In the genomic region with DNA sequence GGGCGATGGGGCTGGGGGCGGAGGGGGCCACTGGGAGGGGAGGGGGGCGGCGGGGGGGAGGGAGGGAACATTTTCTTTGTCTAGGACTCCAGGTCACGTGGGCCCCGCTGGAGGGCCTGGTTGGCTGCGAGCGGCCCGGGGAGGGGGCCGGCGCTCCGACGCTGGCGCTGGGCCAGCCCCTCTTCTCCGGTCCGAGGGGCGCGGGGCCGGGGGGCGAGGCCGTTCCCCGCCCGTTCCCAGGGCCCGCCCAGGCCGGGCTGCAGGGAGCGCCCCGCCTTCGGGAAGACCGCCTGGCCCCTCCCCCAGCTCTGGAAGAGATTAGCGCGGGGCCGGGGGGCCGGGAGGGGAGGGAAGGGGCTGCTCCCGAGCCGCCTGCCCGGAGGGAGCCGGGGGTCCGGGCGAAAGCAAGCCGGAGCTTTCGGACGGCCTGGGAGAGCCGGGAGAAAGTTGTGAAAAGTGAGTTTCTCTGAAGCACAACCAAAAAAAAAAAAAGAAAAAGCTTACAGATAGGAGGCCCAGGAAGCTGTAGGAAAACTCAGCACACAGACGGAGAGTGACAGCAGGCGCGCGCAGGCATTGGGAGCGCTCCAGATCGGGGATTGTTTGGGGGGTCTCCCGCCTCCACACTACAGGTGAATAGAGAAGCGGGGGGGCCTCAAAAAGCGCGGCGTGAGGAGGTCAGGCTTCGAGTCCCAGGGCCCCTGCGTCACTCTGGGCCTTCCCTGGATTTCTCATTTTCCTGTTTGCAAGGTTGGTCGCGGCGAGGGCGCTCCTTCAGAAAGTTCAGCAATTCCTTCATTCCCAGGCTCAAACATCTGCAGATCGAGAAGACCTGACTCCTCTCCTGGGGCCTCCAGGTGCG, we compare ENCODE assay signal across 8 cellular contexts.
A peak's percentile ranks its signal among the peaks of the same experiment; 100 is the strongest.
DNase-seq lines count a peak whose midpoint lies in the region; ATAC-seq and TF ChIP-seq lines count a peak whose summit lies in the region.

No MANE protein-coding gene starts in this region.

- no peak for TF ChIP-seq CTCF in CD8-positive, alpha-beta T cell (IDR thresholded peaks at IDR 0.05)
- TF ChIP-seq CTCF in H9 (conservative IDR thresholded peaks at IDR 0.05): no peak
- no peak for TF ChIP-seq CTCF in fibroblast of the aortic adventitia (IDR thresholded peaks at IDR 0.05; ENCODE audit: insufficient read depth, low read length)

- no CpG with 5 or more reads among the region's 62 CpGs for WGBS in H9 (ENCODE audit: extremely low coverage, insufficient read length, low lambda C conversion rate)

- H3K23me2 ChIP-seq in H9 (ENCODE audit: insufficient read length, low read depth, low read length, poor library complexity, severe bottlenecking): peaks cover 18% of the 10 kb centered on the region

- H2BK5ac ChIP-seq in H9 (ENCODE audit: insufficient read length, low read length): no peak overlapping the region

- no peak overlapping the region; the same call in 1 of the 2 replicates for H3K4ac ChIP-seq in H9 (ENCODE audit: low read depth, low read length)

- peak; percentile 52 for ATAC-seq in CD8-positive, alpha-beta T cell

- peak overlapping the region; percentile 80 for H3K18ac ChIP-seq in H9 (ENCODE audit: insufficient read length, low read depth, low read length)

- H3K9me3 ChIP-seq in CD8-positive, alpha-beta T cell (ENCODE audit: low read length): no peaks in the 10 kb centered on the region
- no peaks in the 10 kb centered on the region for H3K9me3 ChIP-seq in H9 (ENCODE audit: control insufficient read depth, low read depth, low read length)
- no peaks in the 10 kb centered on the region for H3K9me3 ChIP-seq in neuron (ENCODE audit: low read length)

- no peak overlapping the region for H2BK15ac ChIP-seq in H9 (ENCODE audit: low read depth, low read length)

- H3K4me1 ChIP-seq in CD8-positive, alpha-beta T cell (ENCODE audit: insufficient read depth, low read length): peaks cover 30% of the 10 kb centered on the region
- H3K4me1 ChIP-seq in H9 (ENCODE audit: insufficient read depth, low read length) (peaks cover 18% of the 10 kb centered on the region), neuron (ENCODE audit: insufficient read depth, low read length) (peaks cover 40% of the 10 kb centered on the region)

- H2BK12ac ChIP-seq in H9 (ENCODE audit: insufficient read length, low read depth, low read length): no peak overlapping the region

- no peak overlapping the region for H2BK20ac ChIP-seq in H9 (ENCODE audit: low read depth, low read length, poor library complexity, severe bottlenecking)

- peaks cover 57% of the 10 kb centered on the region for H3K36me3 Mint-ChIP-seq in CD8-positive, alpha-beta T cell
- peaks cover 50 to 57% (median 50%) of the 10 kb centered on the region in 3 experiments for H3K36me3 Mint-ChIP-seq in H9 (ENCODE audit: insufficient read depth in 1 of 3, low read depth in 3 of 3)

- no peak overlapping the region for H3K27ac ChIP-seq in CD8-positive, alpha-beta T cell (ENCODE audit: low read depth, low read length)
- H3K27ac ChIP-seq in H9 (ENCODE audit: insufficient read length, low read depth, low read length): no peak overlapping the region

- H3K4me2 ChIP-seq in H9 (ENCODE audit: insufficient read depth, insufficient read length, low read length): peak overlapping the region; percentile 75

- H3K9ac ChIP-seq in H9 (ENCODE audit: extremely low read depth, insufficient read length, low read length): peak overlapping the region; percentile 28

- CTCF ChIA-PET in CD8-positive, alpha-beta T cell (lab: Charles Lee): interaction anchor here (1.4 to 1.9 kb wide), 3 partner anchors 21 to 25 kb away, joined by 6 to 7 read pairs (median 6); no protein-coding TSS in a partner anchor

- peak overlapping the region; percentile 14 for H2BK120ac ChIP-seq in H9 (ENCODE audit: low read depth, low read length, poor library complexity, severe bottlenecking)

- H2AFZ ChIP-seq in H9 (ENCODE audit: low read length): no peak overlapping the region
- H2AFZ ChIP-seq in neuron (ENCODE audit: low read depth, low read length): peak overlapping the region; percentile 49

- H4K91ac ChIP-seq in H9 (ENCODE audit: insufficient read length, low read depth, low read length): no peak overlapping the region

- H3K79me2 ChIP-seq in H9 (ENCODE audit: insufficient read depth, low read length): peaks cover 19% of the 10 kb centered on the region; the same call in 1 of the 2 replicates

- H4K5ac ChIP-seq in H9 (ENCODE audit: insufficient read length, low read depth, low read length): no peak overlapping the region

- H2AK5ac ChIP-seq in H9 (ENCODE audit: insufficient read length, low read length): no peak overlapping the region

- peak overlapping the region; percentile 43 for H3K4me3 ChIP-seq in CD8-positive, alpha-beta T cell (ENCODE audit: low read depth, low read length)
- H3K4me3 ChIP-seq in fibroblast of the aortic adventitia (ENCODE audit: low read depth, low read length) (peak overlapping the region; percentile 51), neuron (ENCODE audit: low read length) (peak overlapping the region; percentile 81)

- H3K27ac Mint-ChIP-seq in CD8-positive, alpha-beta T cell: peak overlapping the region; percentile 86
- peak overlapping the region; percentile 93 to 95 (median 95) for H3K27ac Mint-ChIP-seq in H9

- H3K23ac ChIP-seq in H9 (ENCODE audit: insufficient read length, low read depth, low read length): no peak overlapping the region

- H3K4me1 Mint-ChIP-seq in CD8-positive, alpha-beta T cell (ENCODE audit: low read depth): peaks cover 35% of the 10 kb centered on the region
- H3K4me1 Mint-ChIP-seq in H9: peaks cover 51 to 56% of the 10 kb centered on the region in 2 experiments

- intact Hi-C loops in CD8-positive, alpha-beta T cell (cut with DNase I, micrococcal nuclease): loop anchor here (1.0 to 5.0 kb wide), 3 partner anchors 21 to 45 kb away; no protein-coding TSS in a partner anchor

- POLR2A ChIA-PET in CD8-positive, alpha-beta T cell (lab: Charles Lee): interaction anchor here (0.9 to 4.1 kb wide), 8 partner anchors 13 to 94 kb away, joined by 3 to 35 read pairs (median 6); no protein-coding TSS in a partner anchor

- H3K27me3 ChIP-seq in CD8-positive, alpha-beta T cell (ENCODE audit: insufficient read depth, low read length): no peaks in the 10 kb centered on the region
- no peaks in the 10 kb centered on the region for H3K27me3 ChIP-seq in H9 (ENCODE audit: insufficient read depth, low read length)
- H3K27me3 ChIP-seq in neuron (ENCODE audit: insufficient read depth, low read length): no peaks in the 10 kb centered on the region

- H4K8ac ChIP-seq in H9 (replicated peaks; ENCODE audit: insufficient read length, low read depth, low read length): no peak overlapping the region

- no peaks in the 10 kb centered on the region for H4K20me1 ChIP-seq in H9 (ENCODE audit: control insufficient read depth, insufficient read depth, insufficient read length)

- peak overlapping the region; percentile 78; the same call in 1 of the 2 replicates for H3K14ac ChIP-seq in H9 (ENCODE audit: insufficient read depth, low read length)

- peak in 6 of 7 experiments; percentile 39 to 72 (median 58) for DNase-seq in CD8-positive, alpha-beta T cell
- peak; percentile 95 for DNase-seq in H9
- peak; percentile 61 for DNase-seq in NCI-H526 treated with DMSO at 0.1 percent for 48 hours (lab: John Stamatoyannopoulos, UW)
- peak; percentile 37 for DNase-seq in activated T-helper 1 cell treated with Interleukin-2 at 50 U/mL for 16 hours (ENCODE audit: low read depth)
- peak; percentile 35 for DNase-seq in fibroblast of the aortic adventitia (ENCODE audit: low read depth)
- peak; percentile 69 for DNase-seq in ureter (ENCODE audit: low spot score)
- DNase-seq in NK-92 treated with Interleukin-12 subunit alpha and Interleukin-12 subunit beta, amount 100 ng/mL, for 24 hours (lab: John Stamatoyannopoulos, UW): no peak

- H3K36me3 ChIP-seq in CD8-positive, alpha-beta T cell (ENCODE audit: insufficient read depth, low read length): peaks cover 26% of the 10 kb centered on the region
- peaks cover 13% of the 10 kb centered on the region for H3K36me3 ChIP-seq in neuron (ENCODE audit: insufficient read depth, low read length)

- peak overlapping the region; percentile 82 for H3K4me3 Mint-ChIP-seq in CD8-positive, alpha-beta T cell
- H3K4me3 Mint-ChIP-seq in H9: peak overlapping the region; percentile 78 to 91

- H3K27me3 Mint-ChIP-seq in CD8-positive, alpha-beta T cell (ENCODE audit: low read depth): no peaks in the 10 kb centered on the region
- no peaks in the 10 kb centered on the region; the same call in 1 of the 2 replicates for H3K27me3 Mint-ChIP-seq in H9 (ENCODE audit: low read depth)

- H3K9me3 Mint-ChIP-seq in CD8-positive, alpha-beta T cell: no peaks in the 10 kb centered on the region
- H3K9me3 Mint-ChIP-seq in H9: no peaks in the 10 kb centered on the region

- no peak overlapping the region for H3K56ac ChIP-seq in H9 (ENCODE audit: insufficient read length, low read depth, low read length)

- no peak overlapping the region for H3T11ph ChIP-seq in H9 (ENCODE audit: low read length)

- peaks cover 6% of the 10 kb centered on the region for H3K79me1 ChIP-seq in H9 (ENCODE audit: insufficient read depth, low read depth, low read length, poor library complexity, severe bottlenecking)
